Comparison of ENCODE assay signal across 20 cellular contexts in the genomic region with DNA sequence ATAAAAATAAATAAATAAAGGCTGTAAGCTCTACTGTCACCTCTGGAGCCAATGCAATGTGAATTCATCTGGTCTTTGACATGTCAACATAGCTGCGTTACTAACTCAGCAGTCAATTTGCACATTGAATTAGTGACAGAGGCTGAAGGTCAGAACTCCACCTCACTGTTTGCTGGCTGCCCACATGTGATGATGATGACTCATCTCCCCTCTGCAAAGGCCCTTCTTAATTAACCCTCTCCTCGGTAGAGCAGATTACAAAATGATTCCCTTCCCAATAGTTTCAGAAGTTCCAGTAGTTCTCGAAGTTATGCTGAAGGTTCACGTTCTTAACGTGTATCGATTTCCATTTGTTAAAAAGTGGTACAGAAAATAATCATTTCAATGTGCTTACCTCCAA.
DNase-seq lines count a peak whose midpoint lies in the region; ATAC-seq lines count a peak whose summit lies in the region.
"Had no signal": no experiment of that assay in that cellular context is flagged by ENCODE, and none has a peak within 500 bp of the region (broad histone marks: within the 10 kb centered on the region; RNA-seq: fewer than 3 reads in every experiment).

No MANE protein-coding gene starts in this region.

- no peak for ATAC-seq in naive thymus-derived CD8-positive, alpha-beta T cell
- ATAC-seq: body of pancreas, esophagus mucosa, GM12878, heart right ventricle had no signal

- H3K27ac Mint-ChIP-seq in naive thymus-derived CD8-positive, alpha-beta T cell: no peak overlapping the region
- H3K27ac Mint-ChIP-seq: activated naive CD4-positive, alpha-beta T cell treated with anti-CD3 and anti-CD28 coated beads for 36 hours; CD4-positive, alpha-beta memory T cell; dendritic cell treated with granulocyte-macrophage colony-stimulating factor and Interleukin-4, amounts not matched to agents 40 ng/mL and 50 ng/mL, for 4 days; T-helper 2 cell treated with Interferon-gamma antibody and Interleukin-4, amounts not matched to agents 5 μg/mL and 100 μg/mL, for 36 hours had no signal

- H3K27me3 Mint-ChIP-seq in naive thymus-derived CD8-positive, alpha-beta T cell: peaks cover 0 to 7% (median 1%) of the 10 kb centered on the region in 5 donors
- H3K27me3 Mint-ChIP-seq: CD4-positive, alpha-beta memory T cell; dendritic cell treated with granulocyte-macrophage colony-stimulating factor and Interleukin-4, amounts not matched to agents 40 ng/mL and 50 ng/mL, for 4 days had no signal

- no peak overlapping the region for H3K4me3 Mint-ChIP-seq in naive thymus-derived CD8-positive, alpha-beta T cell
- H3K4me3 Mint-ChIP-seq: activated naive CD4-positive, alpha-beta T cell treated with anti-CD3 and anti-CD28 coated beads for 36 hours; CD4-positive, alpha-beta memory T cell; dendritic cell treated with granulocyte-macrophage colony-stimulating factor and Interleukin-4, amounts not matched to agents 40 ng/mL and 50 ng/mL, for 4 days; T-helper 2 cell treated with Interferon-gamma antibody and Interleukin-4, amounts not matched to agents 5 μg/mL and 100 μg/mL, for 36 hours had no signal

- H3K36me3 Mint-ChIP-seq in naive thymus-derived CD8-positive, alpha-beta T cell: no peaks in the 10 kb centered on the region
- H3K36me3 Mint-ChIP-seq: CD4-positive, alpha-beta memory T cell had no signal

- POLR2A ChIA-PET in naive thymus-derived CD8-positive, alpha-beta T cell (lab: Charles Lee): no interaction called here

- H3K4me1 Mint-ChIP-seq in naive thymus-derived CD8-positive, alpha-beta T cell: no peaks in the 10 kb centered on the region
- H3K4me1 Mint-ChIP-seq: CD4-positive, alpha-beta memory T cell had no signal

- peak; percentile 72 for DNase-seq in COLO829 (ENCODE audit: low spot score)
- DNase-seq in HK-2 (ENCODE audit: unreplicated experiment): peak; percentile 14
- peak; percentile 68 for DNase-seq in SK-MEL-5 (ENCODE audit: low read depth, low spot score)
- peak; percentile 31 for DNase-seq in iPS-NIHi11 (ENCODE audit: low spot score)
- no peak for DNase-seq in GDM1 (lab: John Stamatoyannopoulos, UW)
- DNase-seq in naive thymus-derived CD8-positive, alpha-beta T cell: no peak
- no peak for DNase-seq in NCI-H1930 (lab: John Stamatoyannopoulos, UW)
- no peak for DNase-seq in NCI-H345 treated with DMSO at 0.1 percent for 48 hours (lab: John Stamatoyannopoulos, UW; ENCODE audit: unreplicated experiment)
- DNase-seq: activated naive CD4-positive, alpha-beta T cell treated with anti-CD3 and anti-CD28 coated beads for 36 hours; body of pancreas; CD4-positive, alpha-beta memory T cell; heart right ventricle; midbrain; NCI-H1105; SHP77 treated with DMSO at 0.1 percent for 48 hours; stomach had no signal

- in situ Hi-C loops in SK-MEL-5 (cut with HindIII; ENCODE audit: low pct_unique_long_range_greater_than_20kb, low sequenced_read_pairs): no loop called here

- no peaks in the 10 kb centered on the region for H3K9me3 Mint-ChIP-seq in naive thymus-derived CD8-positive, alpha-beta T cell
- H3K9me3 Mint-ChIP-seq: activated naive CD4-positive, alpha-beta T cell treated with anti-CD3 and anti-CD28 coated beads for 36 hours; dendritic cell treated with granulocyte-macrophage colony-stimulating factor and Interleukin-4, amounts not matched to agents 40 ng/mL and 50 ng/mL, for 4 days; T-helper 2 cell treated with Interferon-gamma antibody and Interleukin-4, amounts not matched to agents 5 μg/mL and 100 μg/mL, for 36 hours had no signal

Comparison
In these comparisons a context has a peak if more than half of its experiments do, and no peak if none do; other contexts are left out.
1. DNase-seq: peak in COLO829 (single experiment), HK-2 (single experiment), SK-MEL-5 (single experiment) and iPS-NIHi11 (single experiment); none in GDM1 (single experiment), naive thymus-derived CD8-positive, alpha-beta T cell (0 of 10), NCI-H1930 (0 of 2) and NCI-H345 treated with DMSO at 0.1 percent for 48 hours (single experiment).